9 cellular contexts compared by ENCODE assay signal in the genomic region with DNA sequence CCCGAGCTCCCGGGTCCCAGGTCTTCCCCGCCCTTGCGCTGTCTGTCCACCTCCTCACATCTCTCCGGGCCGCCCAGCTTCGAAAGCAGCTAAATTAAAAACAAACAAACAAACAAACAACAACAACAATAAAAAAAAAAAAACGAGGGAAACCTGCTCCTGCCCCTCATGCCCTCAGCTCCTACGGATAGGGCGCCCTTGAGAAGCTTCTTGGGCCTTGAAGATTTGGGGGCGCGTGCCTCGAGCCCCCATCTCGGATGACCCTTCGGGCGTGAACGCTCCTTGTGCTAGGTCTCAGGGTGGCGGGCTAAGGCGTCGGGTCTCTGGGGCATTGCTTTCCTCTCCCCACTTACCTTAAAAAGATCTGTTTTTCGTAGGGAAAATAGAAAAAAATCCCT. TPM values are rescaled to one million over a fixed set of nuclear protein-coding genes. Genes with fewer than 3 reads are reported as not detected.
A peak's percentile ranks its signal among the peaks of the same experiment; 100 is the strongest.
DNase-seq lines count a peak whose midpoint lies in the region; ATAC-seq, FAIRE-seq and TF ChIP-seq lines count a peak whose summit lies in the region.
"Had no signal": no experiment of that assay in that cellular context is flagged by ENCODE, and none has a peak within 500 bp of the region (broad histone marks: within the 10 kb centered on the region; RNA-seq: fewer than 3 reads in every experiment).

No MANE protein-coding gene starts in this region.

- WGBS in upper lobe of left lung, 2 donors: 1 to 3% methylated on average over 21 of the region's 21 CpGs

- H3K4me3 Mint-ChIP-seq in activated naive CD4-positive, alpha-beta T cell treated with anti-CD3 and anti-CD28 coated beads, Interleukin-2, amount 10 ng/mL, durations not matched to agents 7 days and 5 days: peak overlapping the region; percentile 77

- H3K27ac Mint-ChIP-seq in activated naive CD4-positive, alpha-beta T cell treated with anti-CD3 and anti-CD28 coated beads, Interleukin-2, amount 10 ng/mL, durations not matched to agents 7 days and 5 days: peak overlapping the region; percentile 26
- no peak overlapping the region for H3K27ac Mint-ChIP-seq in activated naive CD4-positive, alpha-beta T cell treated with anti-CD3 and anti-CD28 coated beads, Interleukin-2, amount 50 U/mL, for 72 hours

- H3K27me3 ChIP-seq in bronchial epithelial cell (ENCODE audit: control insufficient read depth, insufficient read depth, low read length): peaks cover 28% of the 10 kb centered on the region
- H3K27me3 ChIP-seq in mononuclear cell (ENCODE audit: insufficient read depth, low read length): peaks cover 84% of the 10 kb centered on the region
- peaks cover 0 to 4% (median 0%) of the 10 kb centered on the region in 4 donors for H3K27me3 ChIP-seq in upper lobe of left lung

- H3K4me1 ChIP-seq in mononuclear cell (ENCODE audit: insufficient read depth, low read length): peaks cover 23% of the 10 kb centered on the region
- peaks cover 3 to 18% (median 10%) of the 10 kb centered on the region in 4 donors for H3K4me1 ChIP-seq in upper lobe of left lung

- peaks cover 61% of the 10 kb centered on the region for H3K27me3 Mint-ChIP-seq in activated naive CD4-positive, alpha-beta T cell treated with anti-CD3 and anti-CD28 coated beads, Interleukin-2, amount 10 ng/mL, durations not matched to agents 7 days and 5 days

- no peaks in the 10 kb centered on the region for H3K36me3 Mint-ChIP-seq in activated naive CD4-positive, alpha-beta T cell treated with anti-CD3 and anti-CD28 coated beads, Interleukin-2, amount 10 ng/mL, durations not matched to agents 7 days and 5 days
- no peaks in the 10 kb centered on the region for H3K36me3 Mint-ChIP-seq in activated naive CD4-positive, alpha-beta T cell treated with anti-CD3 and anti-CD28 coated beads, Interleukin-2, amount 50 U/mL, for 72 hours

- H3K27ac ChIP-seq in upper lobe of left lung: peak overlapping the region; percentile 78 to 96 (median 88)

- H3K9me3 Mint-ChIP-seq in activated naive CD4-positive, alpha-beta T cell treated with anti-CD3 and anti-CD28 coated beads, Interleukin-2, amount 10 ng/mL, durations not matched to agents 7 days and 5 days: no peaks in the 10 kb centered on the region
- no peaks in the 10 kb centered on the region for H3K9me3 Mint-ChIP-seq in activated naive CD4-positive, alpha-beta T cell treated with anti-CD3 and anti-CD28 coated beads, Interleukin-2, amount 50 U/mL, for 72 hours

- H3K4me3 ChIP-seq in bronchial epithelial cell (ENCODE audit: low read depth, low read length): peak overlapping the region; percentile 40
- H3K4me3 ChIP-seq in mononuclear cell (ENCODE audit: low read length): peak overlapping the region; percentile 17
- H3K4me3 ChIP-seq in upper lobe of left lung: peak overlapping the region; percentile 64 to 76 (median 70)

- DNase-seq in activated naive CD4-positive, alpha-beta T cell treated with anti-CD3 and anti-CD28 coated beads, Interleukin-2, amount 10 ng/mL, durations not matched to agents 7 days and 5 days: no peak
- no peak for DNase-seq in activated naive CD4-positive, alpha-beta T cell treated with anti-CD3 and anti-CD28 coated beads, Interleukin-2, amount 50 U/mL, for 72 hours (ENCODE audit: low spot score in 2 of 2)
- DNase-seq in bronchial epithelial cell (ENCODE audit: low read depth) (no peak), upper lobe of left lung (no peak), NCI-H345 treated with DMSO at 0.1 percent for 48 hours (lab: John Stamatoyannopoulos, UW; ENCODE audit: unreplicated experiment) (no peak), occipital lobe (lab: John Stamatoyannopoulos, UW) (no peak)
- DNase-seq: NCI-H510A had no signal

- TF ChIP-seq CTCF in bronchial epithelial cell (IDR thresholded peaks at IDR 0.05; ENCODE audit: insufficient read depth, low read length, severe bottlenecking) (no peak), upper lobe of left lung (IDR thresholded peaks at IDR 0.05) (no peak)

- TF ChIP-seq EP300 in upper lobe of left lung (IDR thresholded peaks at IDR 0.05): no peak

- H3K4me1 Mint-ChIP-seq in activated naive CD4-positive, alpha-beta T cell treated with anti-CD3 and anti-CD28 coated beads, Interleukin-2, amount 10 ng/mL, durations not matched to agents 7 days and 5 days: peaks cover 31% of the 10 kb centered on the region

- CTCF ChIA-PET in activated naive CD4-positive, alpha-beta T cell treated with anti-CD3 and anti-CD28 coated beads, Interleukin-2, amount 10 ng/mL, durations not matched to agents 7 days and 5 days (lab: Charles Lee): interaction anchor here (0.6 to 0.8 kb wide), 2 partner anchors 215 to 275 kb away, joined by 3 read pairs; no protein-coding TSS in a partner anchor

- FAIRE-seq in bronchial epithelial cell (lab: Jason Lieb, UNC): no peak

- no peak for TF ChIP-seq POLR2A in upper lobe of left lung (IDR thresholded peaks at IDR 0.05)

- no peaks in the 10 kb centered on the region for H3K9me3 ChIP-seq in mononuclear cell (ENCODE audit: low read depth, low read length)
- no peaks in the 10 kb centered on the region for H3K9me3 ChIP-seq in upper lobe of left lung

- H3K36me3 ChIP-seq in bronchial epithelial cell (ENCODE audit: control insufficient read depth, insufficient read depth, low read length) (no peaks in the 10 kb centered on the region), upper lobe of left lung (no peaks in the 10 kb centered on the region)

- no peak for ATAC-seq in activated naive CD4-positive, alpha-beta T cell treated with anti-CD3 and anti-CD28 coated beads, Interleukin-2, amount 50 U/mL, for 72 hours
- ATAC-seq in upper lobe of left lung (ENCODE audit: low FRiP score in 2 of 2): no peak
- ATAC-seq in GM18502 (IDR thresholded peaks at IDR 0.05; ENCODE audit: poor library complexity, unreplicated experiment): no peak

RNA-seq across cellular contexts. Expression of a gene that starts 0.7 kb away (rescaled TPM):
- total RNA-seq in activated naive CD4-positive, alpha-beta T cell treated with anti-CD3 and anti-CD28 coated beads, Interleukin-2, amount 50 U/mL, for 72 hours: under 1 TPM in 1 of 2 donors, not detected in 1; 0.47 TPM
- not detected in 2 replicates for total RNA-seq in bronchial epithelial cell
- total RNA-seq in mononuclear cell: not detected
- 100 to 1,000 TPM in 4 of 6 donors, 10 to 100 TPM in 2; 52.4 to 180 (median 129) TPM for total RNA-seq in upper lobe of left lung
- 4.8 TPM for total RNA-seq in occipital lobe

Comparison
In these comparisons a context has a peak if more than half of its experiments do, and no peak if none do; other contexts are left out.
1. H3K4me3 ChIP-seq: peak in every context shown above with its lines; median percentile 70 in upper lobe of left lung; 40 in bronchial epithelial cell; 17 in mononuclear cell.